1 cellular context compared by ENCODE assay signal in the genomic region with DNA sequence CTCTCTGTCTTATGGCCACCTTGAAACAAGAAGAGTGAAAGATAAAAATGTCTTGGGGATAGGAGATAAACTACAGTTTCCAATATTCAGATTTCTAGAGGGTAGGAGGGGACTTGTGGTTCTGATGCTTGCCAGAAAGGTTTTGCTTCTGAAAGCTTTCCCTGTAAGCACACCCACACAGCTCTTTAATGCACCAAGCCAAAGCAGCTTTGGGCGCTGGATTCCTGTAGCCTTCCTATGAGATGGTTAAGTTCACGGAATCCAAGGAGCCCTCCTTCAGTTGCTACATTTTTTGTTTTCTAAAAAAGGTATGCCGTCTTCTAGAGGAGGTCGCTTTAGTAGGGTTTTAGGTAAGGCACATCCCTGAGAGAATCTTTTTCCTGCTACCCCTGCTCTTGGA.
TF ChIP-seq lines count a peak whose summit lies in the region.

No MANE protein-coding gene starts in this region.

TF ChIP-seq in WTC11, 78 proteins besides CTCF, POLR2A, EP300 and RAD21 (continued from another document):
- TF ChIP-seq, protein P1, sequence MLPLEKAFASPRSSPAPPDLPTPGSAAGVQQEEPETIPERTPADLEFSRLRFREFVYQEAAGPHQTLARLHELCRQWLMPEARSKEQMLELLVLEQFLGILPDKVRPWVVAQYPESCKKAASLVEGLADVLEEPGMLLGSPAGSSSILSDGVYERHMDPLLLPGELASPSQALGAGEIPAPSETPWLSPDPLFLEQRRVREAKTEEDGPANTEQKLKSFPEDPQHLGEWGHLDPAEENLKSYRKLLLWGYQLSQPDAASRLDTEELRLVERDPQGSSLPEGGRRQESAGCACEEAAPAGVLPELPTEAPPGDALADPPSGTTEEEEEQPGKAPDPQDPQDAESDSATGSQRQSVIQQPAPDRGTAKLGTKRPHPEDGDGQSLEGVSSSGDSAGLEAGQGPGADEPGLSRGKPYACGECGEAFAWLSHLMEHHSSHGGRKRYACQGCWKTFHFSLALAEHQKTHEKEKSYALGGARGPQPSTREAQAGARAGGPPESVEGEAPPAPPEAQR (CRISPR knock-in tag; IDR thresholded peaks at IDR 0.05) = no peak
- TF ChIP-seq, protein P2, sequence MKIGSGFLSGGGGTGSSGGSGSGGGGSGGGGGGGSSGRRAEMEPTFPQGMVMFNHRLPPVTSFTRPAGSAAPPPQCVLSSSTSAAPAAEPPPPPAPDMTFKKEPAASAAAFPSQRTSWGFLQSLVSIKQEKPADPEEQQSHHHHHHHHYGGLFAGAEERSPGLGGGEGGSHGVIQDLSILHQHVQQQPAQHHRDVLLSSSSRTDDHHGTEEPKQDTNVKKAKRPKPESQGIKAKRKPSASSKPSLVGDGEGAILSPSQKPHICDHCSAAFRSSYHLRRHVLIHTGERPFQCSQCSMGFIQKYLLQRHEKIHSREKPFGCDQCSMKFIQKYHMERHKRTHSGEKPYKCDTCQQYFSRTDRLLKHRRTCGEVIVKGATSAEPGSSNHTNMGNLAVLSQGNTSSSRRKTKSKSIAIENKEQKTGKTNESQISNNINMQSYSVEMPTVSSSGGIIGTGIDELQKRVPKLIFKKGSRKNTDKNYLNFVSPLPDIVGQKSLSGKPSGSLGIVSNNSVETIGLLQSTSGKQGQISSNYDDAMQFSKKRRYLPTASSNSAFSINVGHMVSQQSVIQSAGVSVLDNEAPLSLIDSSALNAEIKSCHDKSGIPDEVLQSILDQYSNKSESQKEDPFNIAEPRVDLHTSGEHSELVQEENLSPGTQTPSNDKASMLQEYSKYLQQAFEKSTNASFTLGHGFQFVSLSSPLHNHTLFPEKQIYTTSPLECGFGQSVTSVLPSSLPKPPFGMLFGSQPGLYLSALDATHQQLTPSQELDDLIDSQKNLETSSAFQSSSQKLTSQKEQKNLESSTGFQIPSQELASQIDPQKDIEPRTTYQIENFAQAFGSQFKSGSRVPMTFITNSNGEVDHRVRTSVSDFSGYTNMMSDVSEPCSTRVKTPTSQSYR (CRISPR knock-in tag; IDR thresholded peaks at IDR 0.05) = no peak
- TF ChIP-seq SP1 (CRISPR knock-in tag; conservative IDR thresholded peaks at IDR 0.05) = no peak
- no peak for TF ChIP-seq TEAD1 (CRISPR knock-in tag; IDR thresholded peaks at IDR 0.05)
